ENCODE assay signal across 1 cellular context in genomic region chr10:101067356-101068083, GRCh38.
TF ChIP-seq lines count a peak whose summit lies in the region.

No MANE protein-coding gene starts in this region.

TF ChIP-seq in WTC11, 78 proteins besides CTCF, POLR2A, EP300 and RAD21 (continued from another document):
- TF ChIP-seq ARID4B (CRISPR knock-in tag; IDR thresholded peaks at IDR 0.05; ENCODE audit: borderline replicate concordance) = 0 out of 2 replicates have a peak, but pooled peaks have one; percentile 67
- 0 out of 2 replicates have a peak, but pooled peaks have one; percentile 31 for TF ChIP-seq USF1 (CRISPR knock-in tag; IDR thresholded peaks at IDR 0.05)
- TF ChIP-seq FOXJ3 (CRISPR knock-in tag; IDR thresholded peaks at IDR 0.05; ENCODE audit: borderline replicate concordance) = no peak
- TF ChIP-seq GABPB1 (CRISPR knock-in tag; IDR thresholded peaks at IDR 0.05) = peak; percentile 51; the same call in 1 of the 2 replicates
- peak; percentile 64 for TF ChIP-seq PRDM15 (CRISPR knock-in tag; IDR thresholded peaks at IDR 0.05)
- 0 out of 2 replicates have a peak, but pooled peaks have one; percentile 40 for TF ChIP-seq TEAD4 (CRISPR knock-in tag; IDR thresholded peaks at IDR 0.05)
- TF ChIP-seq ZNF317 (CRISPR knock-in tag; IDR thresholded peaks at IDR 0.05; ENCODE audit: borderline replicate concordance, low read depth) = no peak
- TF ChIP-seq TEAD1 (CRISPR knock-in tag; IDR thresholded peaks at IDR 0.05) = peak; percentile 52; the same call in 1 of the 2 replicates
- TF ChIP-seq ETV6 (CRISPR knock-in tag; IDR thresholded peaks at IDR 0.05) = peak; percentile 43; the same call in 1 of the 2 replicates
